Comparison of ENCODE assay signal across 8 cellular contexts in the genomic region with DNA sequence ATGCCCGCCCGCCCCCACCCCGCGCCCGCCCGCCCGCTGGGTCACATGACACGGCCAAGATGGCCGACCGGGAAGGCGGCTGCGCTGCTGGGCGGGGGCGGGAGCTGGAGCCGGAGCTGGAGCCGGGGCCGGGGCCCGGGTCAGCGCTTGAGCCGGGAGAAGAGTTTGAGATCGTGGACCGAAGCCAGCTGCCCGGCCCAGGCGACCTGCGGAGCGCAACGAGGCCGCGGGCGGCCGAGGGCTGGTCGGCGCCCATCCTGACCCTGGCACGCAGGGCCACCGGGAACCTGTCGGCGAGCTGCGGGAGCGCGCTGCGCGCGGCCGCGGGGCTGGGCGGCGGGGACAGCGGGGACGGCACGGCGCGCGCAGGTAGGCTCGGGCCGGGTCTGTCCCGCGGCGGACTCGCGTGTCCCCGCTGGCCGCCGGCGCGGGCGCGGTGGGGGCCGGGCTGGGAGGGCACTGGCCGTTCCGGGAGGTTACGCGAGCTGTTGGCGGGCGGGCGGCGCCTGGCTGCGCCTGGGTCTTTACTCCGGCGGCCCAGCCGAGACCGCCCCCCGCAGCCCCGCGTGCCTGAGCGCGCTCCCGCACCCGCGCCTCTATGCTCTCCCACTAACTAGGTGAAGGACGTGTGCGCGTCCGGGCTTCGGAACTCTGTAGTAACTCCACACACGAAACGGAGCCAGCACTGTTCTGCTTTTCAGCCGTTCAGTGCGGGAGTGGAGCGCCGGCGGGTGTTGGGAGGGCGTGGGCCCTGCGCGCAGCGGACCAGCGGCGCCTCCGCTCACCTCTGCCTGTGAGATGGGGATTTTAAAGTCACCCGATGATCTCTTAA. TPM values are rescaled to one million over a fixed set of nuclear protein-coding genes. Genes with fewer than 3 reads are reported as not detected.
DNase-seq lines count a peak whose midpoint lies in the region; ATAC-seq and TF ChIP-seq lines count a peak whose summit lies in the region.

A gene with protein sequence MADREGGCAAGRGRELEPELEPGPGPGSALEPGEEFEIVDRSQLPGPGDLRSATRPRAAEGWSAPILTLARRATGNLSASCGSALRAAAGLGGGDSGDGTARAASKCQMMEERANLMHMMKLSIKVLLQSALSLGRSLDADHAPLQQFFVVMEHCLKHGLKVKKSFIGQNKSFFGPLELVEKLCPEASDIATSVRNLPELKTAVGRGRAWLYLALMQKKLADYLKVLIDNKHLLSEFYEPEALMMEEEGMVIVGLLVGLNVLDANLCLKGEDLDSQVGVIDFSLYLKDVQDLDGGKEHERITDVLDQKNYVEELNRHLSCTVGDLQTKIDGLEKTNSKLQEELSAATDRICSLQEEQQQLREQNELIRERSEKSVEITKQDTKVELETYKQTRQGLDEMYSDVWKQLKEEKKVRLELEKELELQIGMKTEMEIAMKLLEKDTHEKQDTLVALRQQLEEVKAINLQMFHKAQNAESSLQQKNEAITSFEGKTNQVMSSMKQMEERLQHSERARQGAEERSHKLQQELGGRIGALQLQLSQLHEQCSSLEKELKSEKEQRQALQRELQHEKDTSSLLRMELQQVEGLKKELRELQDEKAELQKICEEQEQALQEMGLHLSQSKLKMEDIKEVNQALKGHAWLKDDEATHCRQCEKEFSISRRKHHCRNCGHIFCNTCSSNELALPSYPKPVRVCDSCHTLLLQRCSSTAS (plus strand): TSS at position 44 of the 832 bp plus-strand sequence. CDS start 16 bp downstream, at position 60.

- TF ChIP-seq CTCF in neural crest cell (conservative IDR thresholded peaks at IDR 0.05) = no peak
- TF ChIP-seq CTCF in stomach (IDR thresholded peaks at IDR 0.05) = peak in 1 of 7 experiments; percentile 20

- TF ChIP-seq POLR2A in stomach (IDR thresholded peaks at IDR 0.05) = peak in 1 of 4 donors; percentile 16

- H3K27me3 ChIP-seq in stomach = no peaks in the 10 kb centered on the region

- peak within 1 kb of the TSS; percentile 99 for H3K27ac Mint-ChIP-seq in neural crest cell (ENCODE audit: unreplicated experiment)

- peaks cover 2% of the 10 kb centered on the region for H3K36me3 Mint-ChIP-seq in neural crest cell (ENCODE audit: low read depth)

- DNase-seq in DMS114 treated with DMSO at 0.1 percent for 48 hours (lab: John Stamatoyannopoulos, UW; ENCODE audit: unreplicated experiment) (peak; percentile 52), HUDEP-2 (lab: John Stamatoyannopoulos, UW; ENCODE audit: unreplicated experiment in 76 of 76) (peak in 65 of 76 experiments; percentile 26 to 88 (median 66)), RPMI8226 (peak; percentile 79), fibroblast of the conjunctiva (ENCODE audit: low read depth) (peak; percentile 45), neural crest cell (ENCODE audit: low read depth, low spot score) (peak; percentile 67), stomach (peak; percentile 88)
- peak; percentile 80 for DNase-seq in activated T-helper 9 cell treated with anti-CD3 and anti-CD28 coated beads, Interleukin-2, amount 50 U/mL, for 16 hours (ENCODE audit: low read depth)

- 0 to 1% (median 1%) methylated on average over 44 to 108 of the region's 109 CpGs for WGBS in stomach, 5 donors

- TF ChIP-seq EP300 in stomach (IDR thresholded peaks at IDR 0.05) = no peak

- H3K4me1 ChIP-seq in stomach = peaks cover 20 to 43% (median 28%) of the 10 kb centered on the region in 4 donors

- peak within 1 kb of the TSS; percentile 98 for H3K4me3 Mint-ChIP-seq in neural crest cell

- peak within 1 kb of the TSS; percentile 94 to 100 (median 97) for H3K27ac ChIP-seq in stomach

- no peaks in the 10 kb centered on the region for H3K9me3 ChIP-seq in stomach

- H3K9me3 Mint-ChIP-seq in neural crest cell = no peaks in the 10 kb centered on the region

- no peaks in the 10 kb centered on the region for H3K27me3 Mint-ChIP-seq in neural crest cell (ENCODE audit: low read depth)

- no peaks in the 10 kb centered on the region for H3K36me3 ChIP-seq in stomach

- peak; percentile 86 for ATAC-seq in GM21381 (IDR thresholded peaks at IDR 0.05; ENCODE audit: unreplicated experiment)

- intact Hi-C loops in stomach (cut with DNase I; ENCODE audit: low total_unique reads) = no loop called here

- H3K4me3 ChIP-seq in stomach = peak within 1 kb of the TSS; percentile 81 to 96 (median 86)

- H3K4me1 Mint-ChIP-seq in neural crest cell = peaks cover 25% of the 10 kb centered on the region

RNA-seq across cellular contexts. Expression of the gene that starts here (rescaled TPM):
- total RNA-seq in neural crest cell = 54.9 and 59.1 TPM in 2 replicates
- total RNA-seq in stomach = 100 to 1,000 TPM in 2 of 5 donors, 10 to 100 TPM in 3; 36.7 to 128 (median 55.6) TPM
- 10 to 100 TPM; 26.0 to 31.7 (median 30.7) TPM for polyA plus RNA-seq in stomach

Comparison
In these comparisons a context has a peak if more than half of its experiments do, and no peak if none do; other contexts are left out.
1. Peak in every context shown above with its lines: DNase-seq, ATAC-seq, H3K4me3 ChIP-seq and H3K27ac ChIP-seq.